Comparison of ENCODE assay signal across 12 cellular contexts in the genomic region with DNA sequence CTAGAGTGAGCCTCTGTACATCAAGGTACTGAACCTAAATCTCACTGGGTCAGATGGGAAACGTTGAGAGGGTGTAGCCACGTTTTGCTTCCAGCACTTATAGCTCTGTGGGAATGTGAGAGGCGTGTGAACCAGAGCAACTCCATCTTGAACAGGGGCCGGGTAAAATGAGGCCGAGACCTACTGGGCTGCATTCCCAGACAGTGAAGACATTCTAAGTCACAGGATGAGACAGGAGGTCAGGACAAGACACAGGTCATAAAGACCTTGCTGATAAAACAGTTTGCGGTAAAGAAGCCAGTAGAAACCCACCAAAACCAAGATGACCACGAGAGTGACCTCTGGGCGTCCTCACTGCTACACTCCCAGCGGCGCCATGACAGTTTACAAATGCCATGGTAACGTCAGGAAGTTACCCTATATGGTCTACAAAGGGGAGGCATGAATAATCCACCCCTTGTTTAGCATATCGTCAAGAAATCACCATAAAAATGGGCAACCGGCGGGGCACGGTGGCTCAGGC.
"Had no signal": no experiment of that assay in that cellular context is flagged by ENCODE, and none has a peak within 500 bp of the region (broad histone marks: within the 10 kb centered on the region; RNA-seq: fewer than 3 reads in every experiment).

No MANE protein-coding gene starts in this region.

- H3K27ac Mint-ChIP-seq: activated CD4-positive, alpha-beta T cell treated with anti-CD3 and anti-CD28 coated beads for 36 hours; activated CD8-positive, alpha-beta T cell treated with anti-CD3 and anti-CD28 coated beads, Interleukin-2, amount 10 ng/mL, durations not matched to agents 7 days and 5 days; dendritic cell treated with granulocyte-macrophage colony-stimulating factor and Interleukin-4, amounts not matched to agents 40 ng/mL and 50 ng/mL, for 4 days; natural killer cell treated with Interleukin-12 subunit alpha and Interleukin-12 subunit beta and Interleukin-15 and Interleukin-18, amount 100 ng/mL, for 72 hours; stimulated activated naive B cell treated with anti-CD40 and anti-IgM and Interleukin-4, amounts not matched to agents 10 μg/mL and 1 μg/mL and 100 μg/mL, for 72 hours had no signal

- ATAC-seq: activated CD4-positive, alpha-beta T cell treated with anti-CD3 and anti-CD28 coated beads for 36 hours; activated CD8-positive, alpha-beta T cell treated with anti-CD3 and anti-CD28 coated beads, Interleukin-2, amount 10 ng/mL, durations not matched to agents 7 days and 5 days; left lobe of liver; sciatic nerve; stimulated activated naive B cell treated with anti-CD40 and anti-IgM and Interleukin-4, amounts not matched to agents 10 μg/mL and 1 μg/mL and 100 μg/mL, for 72 hours had no signal

- H3K9me3 Mint-ChIP-seq: natural killer cell treated with Interleukin-12 subunit alpha and Interleukin-12 subunit beta and Interleukin-15 and Interleukin-18, amount 100 ng/mL, for 72 hours; stimulated activated naive B cell treated with anti-CD40 and anti-IgM and Interleukin-4, amounts not matched to agents 10 μg/mL and 1 μg/mL and 100 μg/mL, for 72 hours had no signal

- H3K4me3 Mint-ChIP-seq: activated CD4-positive, alpha-beta T cell treated with anti-CD3 and anti-CD28 coated beads for 36 hours; activated CD8-positive, alpha-beta T cell treated with anti-CD3 and anti-CD28 coated beads, Interleukin-2, amount 10 ng/mL, durations not matched to agents 7 days and 5 days; dendritic cell treated with granulocyte-macrophage colony-stimulating factor and Interleukin-4, amounts not matched to agents 40 ng/mL and 50 ng/mL, for 4 days; natural killer cell treated with Interleukin-12 subunit alpha and Interleukin-12 subunit beta and Interleukin-15 and Interleukin-18, amount 100 ng/mL, for 72 hours; stimulated activated naive B cell treated with anti-CD40 and anti-IgM and Interleukin-4, amounts not matched to agents 10 μg/mL and 1 μg/mL and 100 μg/mL, for 72 hours had no signal

- H3K36me3 Mint-ChIP-seq: natural killer cell treated with Interleukin-12 subunit alpha and Interleukin-12 subunit beta and Interleukin-15 and Interleukin-18, amount 100 ng/mL, for 72 hours; stimulated activated naive B cell treated with anti-CD40 and anti-IgM and Interleukin-4, amounts not matched to agents 10 μg/mL and 1 μg/mL and 100 μg/mL, for 72 hours had no signal

- DNase-seq: activated CD4-positive, alpha-beta T cell treated with anti-CD3 and anti-CD28 coated beads for 36 hours; activated CD8-positive, alpha-beta T cell treated with anti-CD3 and anti-CD28 coated beads, Interleukin-2, amount 10 ng/mL, durations not matched to agents 7 days and 5 days; activated naive CD4-positive, alpha-beta T cell treated with Interleukin-2 at 50 U/mL for 16 hours; central memory CD4-positive, alpha-beta T cell; stimulated activated CD4-positive, alpha-beta T cell treated with anti-CD3 and anti-CD28 coated beads, Interleukin-2, amount 100 ng/mL, for 24 hours; stimulated activated naive B cell treated with anti-CD40 and anti-IgM and Interleukin-4, amounts not matched to agents 10 μg/mL and 1 μg/mL and 100 μg/mL, for 72 hours; substantia nigra; T1000 had no signal
